In the genomic region with DNA sequence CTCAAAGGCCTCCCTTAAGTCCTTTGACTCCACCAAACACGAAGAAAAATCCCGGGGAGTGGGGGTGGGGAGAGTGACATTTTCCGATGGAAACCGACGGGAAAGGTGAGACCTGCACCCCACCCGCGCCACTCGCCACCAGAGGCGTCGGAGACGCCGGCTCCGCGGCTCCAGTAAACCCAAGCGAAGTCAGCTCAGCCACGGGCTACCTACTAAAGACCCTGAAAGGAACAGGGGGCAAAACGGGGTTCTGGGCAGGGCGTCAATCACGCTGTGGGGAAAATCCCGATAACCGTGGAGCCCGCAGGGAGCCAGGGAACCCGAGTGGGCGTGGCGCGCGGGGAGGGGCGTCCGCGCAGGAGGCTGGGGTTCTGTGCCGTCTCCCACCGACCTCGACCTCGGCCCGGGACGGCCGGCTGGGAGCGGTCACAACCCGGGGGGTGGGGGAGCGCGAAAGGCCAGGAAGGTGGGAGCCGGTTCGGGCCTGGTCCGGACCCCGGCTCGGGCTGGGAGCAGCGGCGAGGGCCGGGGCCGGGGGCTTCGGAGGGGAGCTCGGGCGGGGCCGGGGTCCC, we compare ENCODE assay signal across 8 cellular contexts. TPM values are rescaled to one million over a fixed set of nuclear protein-coding genes. Genes with fewer than 3 reads are reported as not detected.
A peak's percentile ranks its signal among the peaks of the same experiment; 100 is the strongest.
DNase-seq lines count a peak whose midpoint lies in the region; ATAC-seq and TF ChIP-seq lines count a peak whose summit lies in the region.

No MANE protein-coding gene starts in this region.

- intact Hi-C loops in dorsolateral prefrontal cortex (cut with DNase I) = loop anchor here (2.0 to 5.0 kb wide), 4 partner anchors 55 to 105 kb away; a partner anchor contains a TSS

- peak in 1 of 56 donors; percentile 4 for TF ChIP-seq CTCF in dorsolateral prefrontal cortex (IDR thresholded peaks at IDR 0.05 in 54 of 56, conservative IDR thresholded peaks at IDR 0.05 in 2 of 56; ENCODE audit: low read depth in 1 of 56, partially characterized antibody in 56 of 56)

- H3K27me3 ChIP-seq in dorsolateral prefrontal cortex (no peaks in the 10 kb centered on the region), mononuclear cell (ENCODE audit: insufficient read depth, low read length) (no peaks in the 10 kb centered on the region)

- peak; percentile 46 for DNase-seq in AG08395 (ENCODE audit: low spot score)
- peak; percentile 45 to 49 for DNase-seq in activated CD4-positive, alpha-beta T cell treated with anti-CD3 and anti-CD28 coated beads for 4 hours
- DNase-seq in dorsolateral prefrontal cortex = no peak
- peak; percentile 44 to 75 for DNase-seq in stimulated activated effector memory CD8-positive, alpha-beta T cell treated with anti-CD3 and anti-CD28 coated beads, Interleukin-12 subunit alpha, Interleukin-12 subunit beta, amount 100 ng/mL, for 72 hours (ENCODE audit: low spot score in 2 of 2)
- DNase-seq in amygdala (lab: John Stamatoyannopoulos, UW) = no peak

- no peaks in the 10 kb centered on the region for H3K9me3 ChIP-seq in mononuclear cell (ENCODE audit: low read depth, low read length)

- peaks cover 57% of the 10 kb centered on the region for H3K36me3 Mint-ChIP-seq in stimulated activated effector memory CD8-positive, alpha-beta T cell treated with anti-CD3 and anti-CD28 coated beads, Interleukin-12 subunit alpha, Interleukin-12 subunit beta, amount 100 ng/mL, for 72 hours

- peak overlapping the region; percentile 84 for H3K4me3 Mint-ChIP-seq in stimulated activated effector memory CD8-positive, alpha-beta T cell treated with anti-CD3 and anti-CD28 coated beads, Interleukin-12 subunit alpha, Interleukin-12 subunit beta, amount 100 ng/mL, for 72 hours

- H3K27ac Mint-ChIP-seq in stimulated activated effector memory CD8-positive, alpha-beta T cell treated with anti-CD3 and anti-CD28 coated beads, Interleukin-12 subunit alpha, Interleukin-12 subunit beta, amount 100 ng/mL, for 72 hours = peak overlapping the region; percentile 85

- ATAC-seq in GM19324 (IDR thresholded peaks at IDR 0.05; ENCODE audit: low FRiP score, unreplicated experiment) (peak; percentile 35), HG03442 (IDR thresholded peaks at IDR 0.05; ENCODE audit: unreplicated experiment) (peak; percentile 21)
- peak; percentile 35 for ATAC-seq in stimulated activated effector memory CD8-positive, alpha-beta T cell treated with anti-CD3 and anti-CD28 coated beads, Interleukin-12 subunit alpha, Interleukin-12 subunit beta, amount 100 ng/mL, for 72 hours

- H3K9me3 Mint-ChIP-seq in stimulated activated effector memory CD8-positive, alpha-beta T cell treated with anti-CD3 and anti-CD28 coated beads, Interleukin-12 subunit alpha, Interleukin-12 subunit beta, amount 100 ng/mL, for 72 hours = no peaks in the 10 kb centered on the region

- H3K4me3 ChIP-seq in dorsolateral prefrontal cortex (peak overlapping the region; percentile 62 to 100 (median 97)), mononuclear cell (ENCODE audit: low read length) (peak overlapping the region; percentile 80)

- H3K4me1 Mint-ChIP-seq in stimulated activated effector memory CD8-positive, alpha-beta T cell treated with anti-CD3 and anti-CD28 coated beads, Interleukin-12 subunit alpha, Interleukin-12 subunit beta, amount 100 ng/mL, for 72 hours = peaks cover 37% of the 10 kb centered on the region

- peaks cover 31% of the 10 kb centered on the region for H3K4me1 ChIP-seq in mononuclear cell (ENCODE audit: insufficient read depth, low read length)

- peak overlapping the region; percentile 46 to 99 (median 94) for H3K27ac ChIP-seq in dorsolateral prefrontal cortex

RNA-seq across cellular contexts. Expression of a gene that starts 0.6 kb away (rescaled TPM):
- total RNA-seq in dorsolateral prefrontal cortex = 100 to 1,000 TPM in 7 of 120 experiments, 10 to 100 TPM in 113; 61.0 to 110 (median 83.4) TPM
- total RNA-seq in mononuclear cell = 73.3 TPM

RNA-seq across cellular contexts. Expression of a gene that starts 50.8 kb away (rescaled TPM):
- total RNA-seq in dorsolateral prefrontal cortex (100 to 1,000 TPM in 68 of 120 experiments, 10 to 100 TPM in 52; 61.9 to 320 (median 103) TPM), mononuclear cell (0.63 TPM)

Comparison
In these comparisons a context has a peak if more than half of its experiments do, and no peak if none do; other contexts are left out.
1. DNase-seq: peak in AG08395 (single experiment), activated CD4-positive, alpha-beta T cell treated with anti-CD3 and anti-CD28 coated beads for 4 hours (2 of 2) and stimulated activated effector memory CD8-positive, alpha-beta T cell treated with anti-CD3 and anti-CD28 coated beads, Interleukin-12 subunit alpha, Interleukin-12 subunit beta, amount 100 ng/mL, for 72 hours (2 of 2); none in dorsolateral prefrontal cortex (0 of 10) and amygdala (0 of 56).
2. RNA of a gene that starts 50.8 kb away (total RNA-seq): 61.9 to 320 TPM in dorsolateral prefrontal cortex; 0.63 TPM in mononuclear cell (single experiment); every median in the first group is over 10 times any median in the second.
3. Peak in every context shown above with its lines, with median percentiles within 50 percentile points of each other: ATAC-seq.